Comparison of ENCODE assay signal across 20 cellular contexts in the genomic region with DNA sequence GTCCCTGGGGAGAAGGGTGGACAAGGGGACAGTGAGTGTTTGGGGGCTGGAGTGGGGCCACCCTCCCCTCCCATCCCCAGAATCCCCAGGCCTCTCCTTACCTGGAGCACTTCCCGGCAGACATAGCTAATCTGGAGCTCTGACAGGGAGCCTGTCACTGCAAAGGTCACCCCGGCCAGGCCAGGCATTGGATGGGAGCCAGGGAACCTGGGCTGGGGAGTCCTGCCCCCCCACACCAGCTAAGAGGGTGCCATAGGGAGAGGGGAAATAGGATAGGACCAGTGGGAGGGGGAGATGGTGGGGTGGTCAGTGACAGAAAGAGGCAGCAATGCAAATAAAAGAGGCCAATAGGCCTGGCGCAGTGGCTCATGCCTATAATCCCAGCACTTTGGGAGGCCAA. TPM values are rescaled to one million over a fixed set of nuclear protein-coding genes. Genes with fewer than 3 reads are reported as not detected.
"Had no signal": no experiment of that assay in that cellular context is flagged by ENCODE, and none has a peak within 500 bp of the region (broad histone marks: within the 10 kb centered on the region; RNA-seq: fewer than 3 reads in every experiment).

No MANE protein-coding gene starts in this region.

- ATAC-seq: esophagus mucosa; heart left ventricle; left lobe of liver; naive thymus-derived CD8-positive, alpha-beta T cell; stimulated activated naive CD8-positive, alpha-beta T cell treated with anti-CD3 and anti-CD28 coated beads, Interleukin-15, amount 100 ng/mL, for 72 hours had no signal

- H3K9me3 ChIP-seq: heart left ventricle, ovary, right atrium auricular region, testis, tibial nerve had no signal

- H3K4me1 ChIP-seq: testis had no signal

- H3K9me3 Mint-ChIP-seq: naive thymus-derived CD8-positive, alpha-beta T cell; stimulated activated naive CD8-positive, alpha-beta T cell treated with anti-CD3 and anti-CD28 coated beads, Interleukin-15, amount 100 ng/mL, for 72 hours had no signal

- FAIRE-seq: endometrium, frontal cortex, small intestine had no signal

- H3K27ac ChIP-seq: coronary artery, heart left ventricle, ovary, right atrium auricular region, testis, tibial nerve had no signal

- H3K4me3 ChIP-seq: coronary artery, heart left ventricle, ovary, right atrium auricular region, testis, tibial nerve had no signal

- H3K27me3 Mint-ChIP-seq: naive thymus-derived CD8-positive, alpha-beta T cell; stimulated activated naive CD8-positive, alpha-beta T cell treated with anti-CD3 and anti-CD28 coated beads, Interleukin-15, amount 100 ng/mL, for 72 hours had no signal

- DNase-seq: effector CD8-positive, alpha-beta T cell; heart left ventricle; islet precursor cell; mammary epithelial cell; naive thymus-derived CD8-positive, alpha-beta T cell; small intestine; stimulated activated CD4-positive, alpha-beta T cell treated with anti-CD3 and anti-CD28 coated beads, Interleukin-12 subunit alpha, Interleukin-12 subunit beta, amount 100 ng/mL, for 4 hours; stimulated activated CD4-positive, alpha-beta T cell treated with anti-CD3 and anti-CD28 coated beads, Interleukin-2, amount 100 ng/mL, for 48 hours; stimulated activated naive CD8-positive, alpha-beta T cell treated with anti-CD3 and anti-CD28 coated beads, Interleukin-15, amount 100 ng/mL, for 72 hours; testis had no signal

- H3K27me3 ChIP-seq: heart left ventricle, ovary, right atrium auricular region, testis, tibial nerve had no signal

- H3K36me3 ChIP-seq: heart left ventricle, ovary, right atrium auricular region, tibial nerve had no signal

RNA-seq across cellular contexts. Expression of a gene that starts 3.5 kb away (rescaled TPM):
- total RNA-seq: dermis microvascular lymphatic vessel endothelial cell, glomerular endothelial cell had no signal
